ENCODE assay signal across 7 cellular contexts in genomic region chr2:126219081-126219480, GRCh38.
"Had no signal": no experiment of that assay in that cellular context is flagged by ENCODE, and none has a peak within 500 bp of the region (broad histone marks: within the 10 kb centered on the region; RNA-seq: fewer than 3 reads in every experiment).

No MANE protein-coding gene starts in this region.

- FAIRE-seq: HepG2, HTR-8/SVneo, K562 had no signal

- H3K27ac Mint-ChIP-seq: IgD-negative memory B cell had no signal

- H3K4me3 ChIP-seq: K562 had no signal

- H3K36me3 Mint-ChIP-seq: IgD-negative memory B cell had no signal

- DNase-seq: IMR-90, KBM-7 had no signal

- H3K4me1 Mint-ChIP-seq: IgD-negative memory B cell had no signal

- H3K4me3 Mint-ChIP-seq: IgD-negative memory B cell had no signal

- H3K27ac ChIP-seq: HL-60 had no signal

- H3K9me3 Mint-ChIP-seq: IgD-negative memory B cell had no signal

- ATAC-seq: HepG2, K562 had no signal

- H3K27me3 Mint-ChIP-seq: IgD-negative memory B cell had no signal
